In genomic region chr10:1399431-1400120, GRCh38 we compare ENCODE assay signal across 26 cellular contexts.
DNase-seq lines count a peak whose midpoint lies in the region; ATAC-seq, FAIRE-seq and TF ChIP-seq lines count a peak whose summit lies in the region.
"Had no signal": no experiment of that assay in that cellular context is flagged by ENCODE, and none has a peak within 500 bp of the region (broad histone marks: within the 10 kb centered on the region; RNA-seq: fewer than 3 reads in every experiment).

No MANE protein-coding gene starts in this region.

- H4K91ac ChIP-seq in H1 (replicated peaks; ENCODE audit: insufficient read length, low read length) = peak overlapping the region; percentile 80

- no peaks in the 10 kb centered on the region for H3K79me1 ChIP-seq in H1 (ENCODE audit: low read depth, low read length)

- peaks cover 13% of the 10 kb centered on the region for H3K4me1 ChIP-seq in Caco-2
- no peaks in the 10 kb centered on the region for H3K4me1 ChIP-seq in GM23338 (ENCODE audit: insufficient read depth)
- H3K4me1 ChIP-seq in H1 (replicated peaks in 1 of 4; ENCODE audit: control insufficient read depth in 3 of 4, insufficient read depth in 4 of 4, low read length in 3 of 4) = peaks cover 0 to 6% (median 0%) of the 10 kb centered on the region in 4 experiments; a peak in 2 of 7 replicates
- H3K4me1 ChIP-seq in aorta (ENCODE audit: control insufficient read depth in 1 of 2, insufficient read depth in 2 of 2, low read length in 2 of 2) = no peaks in the 10 kb centered on the region
- H3K4me1 ChIP-seq: gastrocnemius medialis, left lung, tibial artery had no signal

- H3K27ac ChIP-seq in GM23338 (ENCODE audit: low read depth) = no peak overlapping the region
- H3K27ac ChIP-seq in H1 (ENCODE audit: low read depth, low read length) = no peak overlapping the region
- H3K27ac ChIP-seq in aorta (ENCODE audit: low read depth in 1 of 2, low read length in 2 of 2) = no peak overlapping the region
- H3K27ac ChIP-seq: gastrocnemius medialis, GM23248, left lung, ovary, tibial artery, WERI-Rb-1 had no signal

- no peak overlapping the region for H3K4me3 ChIP-seq in Caco-2 (ENCODE audit: low read depth, low read length)
- H3K4me3 ChIP-seq in GM23338 = no peak overlapping the region
- no peak overlapping the region for H3K4me3 ChIP-seq in H1 (ENCODE audit: extremely low read depth in 1 of 4, insufficient read depth in 2 of 4, low read depth in 3 of 4, low read length in 4 of 4)
- no peak overlapping the region for H3K4me3 ChIP-seq in aorta (ENCODE audit: low read length in 2 of 2)
- H3K4me3 ChIP-seq: gastrocnemius medialis, GM23248, left lung, ovary, tibial artery had no signal

- H3K14ac ChIP-seq in H1 (ENCODE audit: insufficient read length) = no peak overlapping the region

- no peaks in the 10 kb centered on the region for H3K36me3 ChIP-seq in Caco-2 (ENCODE audit: control insufficient read depth, insufficient read depth, low read length)
- no peaks in the 10 kb centered on the region for H3K36me3 ChIP-seq in GM23338 (ENCODE audit: insufficient read depth)
- H3K36me3 ChIP-seq in H1 (ENCODE audit: control insufficient read depth in 2 of 4, insufficient read depth in 4 of 4, low read length in 3 of 4) = no peaks in the 10 kb centered on the region
- no peaks in the 10 kb centered on the region for H3K36me3 ChIP-seq in aorta (ENCODE audit: control insufficient read depth in 1 of 2, insufficient read depth in 2 of 2, low read length in 1 of 2)
- H3K36me3 ChIP-seq: gastrocnemius medialis, left lung, ovary, tibial artery, WERI-Rb-1 had no signal

- no peak overlapping the region for H3K56ac ChIP-seq in H1 (replicated peaks; ENCODE audit: insufficient read length, low read depth, low read length)

- intact Hi-C loops in Caco-2 (cut with micrococcal nuclease; ENCODE audit: unreplicated experiment) (no loop called here), aorta (cut with DNase I) (no loop called here)

- H3K27me3 Mint-ChIP-seq in Caco-2 (ENCODE audit: insufficient read depth, unreplicated experiment) = no peaks in the 10 kb centered on the region
- peaks cover 6% of the 10 kb centered on the region for H3K27me3 Mint-ChIP-seq in GM23338 (ENCODE audit: insufficient read depth, low read depth, poor library complexity)
- no peaks in the 10 kb centered on the region for H3K27me3 Mint-ChIP-seq in osteocyte (ENCODE audit: unreplicated experiment)

- no peak overlapping the region for H2BK120ac ChIP-seq in H1 (replicated peaks; ENCODE audit: low read depth, low read length)

- H3K9me3 Mint-ChIP-seq in Caco-2 (ENCODE audit: unreplicated experiment) = no peaks in the 10 kb centered on the region
- H3K9me3 Mint-ChIP-seq in GM23338 = no peaks in the 10 kb centered on the region
- no peaks in the 10 kb centered on the region for H3K9me3 Mint-ChIP-seq in osteocyte (ENCODE audit: unreplicated experiment)
- H3K9me3 Mint-ChIP-seq: activated naive CD8-positive, alpha-beta T cell treated with anti-CD3 and anti-CD28 coated beads, Interleukin-2, amount 50 U/mL, for 24 hours; CD8-positive, alpha-beta T cell; IgD-negative memory B cell; mesothelial cell of epicardium; naive thymus-derived CD8-positive, alpha-beta T cell had no signal

- H3K9me3 ChIP-seq in Caco-2 (no peaks in the 10 kb centered on the region), H1 (ENCODE audit: insufficient read depth in 2 of 2, low read depth in 1 of 2, low read length in 1 of 2) (no peaks in the 10 kb centered on the region), aorta (ENCODE audit: control insufficient read depth, low read length) (no peaks in the 10 kb centered on the region)
- H3K9me3 ChIP-seq: gastrocnemius medialis, left lung, ovary, tibial artery had no signal

- peak overlapping the region; percentile 48; the same call in 1 of the 2 replicates for H3K18ac ChIP-seq in H1 (ENCODE audit: extremely low read depth, low read length)

- H3K9me2 ChIP-seq in GM23338 (ENCODE audit: insufficient read depth) = no peaks in the 10 kb centered on the region

- H3K9ac ChIP-seq in H1 (replicated peaks in 1 of 4; ENCODE audit: extremely low read depth in 1 of 4, low read depth in 3 of 4, low read length in 3 of 4) = no peak overlapping the region
- H3K9ac ChIP-seq: GM23248 had no signal

- POLR2A ChIA-PET in Caco-2 (lab: Charles Lee) (no interaction called here), H1 (lab: Charles Lee; ENCODE audit: partially characterized antibody) (no interaction called here)

- no peak for DNase-seq in Caco-2
- no peak for DNase-seq in GM23338 (ENCODE audit: low spot score)
- DNase-seq in H1 (ENCODE audit: low read depth in 1 of 2, low spot score in 2 of 2) = peak in 1 of 2 experiments; percentile 41
- DNase-seq in osteocyte (ENCODE audit: extremely low spot score, unreplicated experiment) = peak; percentile 83
- DNase-seq in aorta = no peak
- no peak for DNase-seq in dedifferentiated amniotic fluid mesenchymal stem cell (ENCODE audit: extremely low spot score)
- DNase-seq: activated gamma-delta T cell; activated naive CD8-positive, alpha-beta T cell treated with anti-CD3 and anti-CD28 coated beads, Interleukin-2, amount 50 U/mL, for 24 hours; activated T-cell treated with anti-CD3 and anti-CD28 coated beads for 4 hours; gastrocnemius medialis; GDM1; GM23248; hypothalamus; left lung; NCI-H2081; NCI-H774; ovary; stimulated activated CD4-positive, alpha-beta T cell treated with anti-CD3 and anti-CD28 coated beads, Interleukin-4, amount 100 ng/mL, for 24 hours; stimulated activated naive CD4-positive, alpha-beta T cell treated with Interleukin-2 at 50 U/mL for 16 hours; tibial artery; WERI-Rb-1 had no signal

- BruUV-seq in Caco-2 (replicated peaks; lab: Mats Ljungman, UMichigan) = no TSS peak

- no peak for ATAC-seq in GM23338
- ATAC-seq in aorta (ENCODE audit: low FRiP score) = no peak
- no peak for ATAC-seq in HG02623 (IDR thresholded peaks at IDR 0.05; ENCODE audit: unreplicated experiment)
- ATAC-seq: activated naive CD8-positive, alpha-beta T cell treated with anti-CD3 and anti-CD28 coated beads, Interleukin-2, amount 50 U/mL, for 24 hours; CD8-positive, alpha-beta T cell; gastrocnemius medialis; left lung; naive thymus-derived CD8-positive, alpha-beta T cell had no signal

- no peaks in the 10 kb centered on the region for H3K27me3 ChIP-seq in Caco-2 (replicated peaks; ENCODE audit: control insufficient read depth, insufficient read depth, low read length)
- no peaks in the 10 kb centered on the region for H3K27me3 ChIP-seq in GM23338 (ENCODE audit: insufficient read depth)
- no peaks in the 10 kb centered on the region; a peak in 3 of 7 replicates for H3K27me3 ChIP-seq in H1 (replicated peaks in 1 of 4; ENCODE audit: control insufficient read depth in 3 of 4, extremely low read depth in 1 of 4, insufficient read depth in 3 of 4, low read length in 3 of 4)
- H3K27me3 ChIP-seq in aorta (ENCODE audit: control insufficient read depth in 1 of 2, insufficient read depth in 2 of 2, low read length in 1 of 2) = no peaks in the 10 kb centered on the region
- H3K27me3 ChIP-seq: ovary had no signal

- TF ChIP-seq RAD21 in H1 (IDR thresholded peaks at IDR 0.05 in 1 of 2, conservative IDR thresholded peaks at IDR 0.05 in 1 of 2; ENCODE audit: low read depth in 2 of 2, low read length in 2 of 2) = no peak

- TF ChIP-seq CTCF in Caco-2 (IDR thresholded peaks at IDR 0.05; ENCODE audit: insufficient read depth in 1 of 2, low read depth in 1 of 2, low read length in 1 of 2, severe bottlenecking in 1 of 2, unreplicated experiment in 1 of 2) (no peak), GM23338 (conservative IDR thresholded peaks at IDR 0.05; ENCODE audit: low read depth in 2 of 2) (no peak), H1 (IDR thresholded peaks at IDR 0.05; ENCODE audit: control extremely low read depth in 1 of 3, insufficient read depth in 1 of 3, low read depth in 1 of 3, low read length in 3 of 3) (no peak), osteocyte (IDR thresholded peaks at IDR 0.05) (no peak)

- H3K36me3 Mint-ChIP-seq in Caco-2 (ENCODE audit: insufficient read depth, unreplicated experiment) = no peaks in the 10 kb centered on the region
- H3K36me3 Mint-ChIP-seq in GM23338 (ENCODE audit: low read depth) = no peaks in the 10 kb centered on the region
- no peaks in the 10 kb centered on the region for H3K36me3 Mint-ChIP-seq in osteocyte (ENCODE audit: unreplicated experiment)
- H3K36me3 Mint-ChIP-seq: CD8-positive, alpha-beta T cell; IgD-negative memory B cell; mesothelial cell of epicardium; naive thymus-derived CD8-positive, alpha-beta T cell had no signal

- H4K20me1 ChIP-seq in GM23338 (replicated peaks; ENCODE audit: insufficient read depth) (no peaks in the 10 kb centered on the region), H1 (replicated peaks in 1 of 2; ENCODE audit: control insufficient read depth in 1 of 2, insufficient read depth in 2 of 2, low read length in 2 of 2) (no peaks in the 10 kb centered on the region)

- no peak overlapping the region for H2AK5ac ChIP-seq in H1 (ENCODE audit: low read depth, low read length)

- H3K4me3 Mint-ChIP-seq in Caco-2 (ENCODE audit: unreplicated experiment) (no peak overlapping the region), GM23338 (no peak overlapping the region), osteocyte (ENCODE audit: unreplicated experiment) (peak overlapping the region; percentile 26)
- H3K4me3 Mint-ChIP-seq: activated naive CD8-positive, alpha-beta T cell treated with anti-CD3 and anti-CD28 coated beads, Interleukin-2, amount 50 U/mL, for 24 hours; CD8-positive, alpha-beta T cell; IgD-negative memory B cell; mesothelial cell of epicardium; naive thymus-derived CD8-positive, alpha-beta T cell had no signal

- H3K4me2 ChIP-seq in GM23338 = no peak overlapping the region
- no peak overlapping the region for H3K4me2 ChIP-seq in H1 (ENCODE audit: insufficient read depth in 1 of 2, low read depth in 2 of 2, low read length in 2 of 2)

- H2AFZ ChIP-seq in GM23338 = no peak overlapping the region
- no peak overlapping the region for H2AFZ ChIP-seq in H1 (ENCODE audit: low read length)
- H2AFZ ChIP-seq: GM23248 had no signal

- FAIRE-seq in H1 (lab: Jason Lieb, UNC) = no peak

- no peaks in the 10 kb centered on the region for H3F3A ChIP-seq in GM23338 (replicated peaks; ENCODE audit: low read depth)

- no peaks in the 10 kb centered on the region for H3K23me2 ChIP-seq in H1 (ENCODE audit: low read depth, low read length)

- H3K4me1 Mint-ChIP-seq in Caco-2 (ENCODE audit: low read depth, unreplicated experiment) = peaks cover 14% of the 10 kb centered on the region
- H3K4me1 Mint-ChIP-seq in GM23338 = peaks cover 14% of the 10 kb centered on the region
- peaks cover 22% of the 10 kb centered on the region for H3K4me1 Mint-ChIP-seq in osteocyte (ENCODE audit: unreplicated experiment)
- H3K4me1 Mint-ChIP-seq: activated naive CD8-positive, alpha-beta T cell treated with anti-CD3 and anti-CD28 coated beads, Interleukin-2, amount 50 U/mL, for 24 hours had no signal

- whole genome bisulfite sequencing in H1 (ENCODE audit: extremely low coverage in 1 of 2, insufficient coverage in 1 of 2, insufficient read length in 1 of 2, insufficient replicate concordance in 2 of 2, low coverage in 1 of 2, low lambda C conversion rate in 2 of 2, missing lambda C conversion rate in 1 of 2), 2 experiments = 82% methylated on average over 11 of the region's 12 CpGs; no CpG with 5 or more reads in 1 of the 2 experiments
- WGBS in aorta, 2 donors = 70 to 72% methylated on average over 12 of the region's 12 CpGs

- H2BK20ac ChIP-seq in H1 (ENCODE audit: low read length) = peak overlapping the region; percentile 55; the same call in 1 of the 2 replicates

- H2BK5ac ChIP-seq in H1 (ENCODE audit: low read depth, low read length) = no peak overlapping the region

- no peak overlapping the region for H3K4ac ChIP-seq in H1 (replicated peaks; ENCODE audit: insufficient read length, low read depth, low read length)

- peak overlapping the region; percentile 12 for H3K27ac Mint-ChIP-seq in Caco-2 (ENCODE audit: unreplicated experiment)
- peak overlapping the region; percentile 21; the same call in 1 of the 2 replicates for H3K27ac Mint-ChIP-seq in GM23338
- peak overlapping the region; percentile 71 for H3K27ac Mint-ChIP-seq in osteocyte (ENCODE audit: unreplicated experiment)
- H3K27ac Mint-ChIP-seq: activated naive CD8-positive, alpha-beta T cell treated with anti-CD3 and anti-CD28 coated beads, Interleukin-2, amount 50 U/mL, for 24 hours; CD8-positive, alpha-beta T cell; mesothelial cell of epicardium; naive thymus-derived CD8-positive, alpha-beta T cell had no signal

- no peak for TF ChIP-seq POLR2A in H1 (IDR thresholded peaks at IDR 0.05; ENCODE audit: control extremely low read depth in 1 of 2, low read depth in 2 of 2, low read length in 2 of 2)

- no peak overlapping the region for H3K23ac ChIP-seq in H1 (ENCODE audit: insufficient read length)

- 0 out of 2 replicates have a peak overlapping the region, but pooled peaks have one; percentile 16 for H2BK15ac ChIP-seq in H1 (ENCODE audit: low read length)

- CTCF ChIA-PET in Caco-2 (lab: Charles Lee) (no interaction called here), H1 (lab: Charles Lee; ENCODE audit: partially characterized antibody) (no interaction called here)

- no peak overlapping the region for H4K5ac ChIP-seq in H1 (ENCODE audit: insufficient read length, low read depth, low read length)

- H2BK12ac ChIP-seq in H1 (ENCODE audit: low read depth, low read length) = no peak overlapping the region

- no peaks in the 10 kb centered on the region for H3K79me2 ChIP-seq in GM23338 (replicated peaks; ENCODE audit: insufficient read depth)
- no peaks in the 10 kb centered on the region for H3K79me2 ChIP-seq in H1 (ENCODE audit: control insufficient read depth in 1 of 2, insufficient read depth in 2 of 2, low read length in 2 of 2)

- no peak for TF ChIP-seq EP300 in H1 (IDR thresholded peaks at IDR 0.05; ENCODE audit: borderline replicate concordance in 1 of 2, low read depth in 2 of 2, low read length in 2 of 2)

- H4K8ac ChIP-seq in H1 (ENCODE audit: extremely low read depth, insufficient read depth, low read length) = no peak overlapping the region; the same call in 1 of the 2 replicates

Comparison
In these comparisons a context has a peak if more than half of its experiments do, and no peak if none do; other contexts are left out.
1. H3K27ac Mint-ChIP-seq: peak in every context shown above with its lines; median percentile 71 in osteocyte; 21 in GM23338; 12 in Caco-2.